In the genomic region with DNA sequence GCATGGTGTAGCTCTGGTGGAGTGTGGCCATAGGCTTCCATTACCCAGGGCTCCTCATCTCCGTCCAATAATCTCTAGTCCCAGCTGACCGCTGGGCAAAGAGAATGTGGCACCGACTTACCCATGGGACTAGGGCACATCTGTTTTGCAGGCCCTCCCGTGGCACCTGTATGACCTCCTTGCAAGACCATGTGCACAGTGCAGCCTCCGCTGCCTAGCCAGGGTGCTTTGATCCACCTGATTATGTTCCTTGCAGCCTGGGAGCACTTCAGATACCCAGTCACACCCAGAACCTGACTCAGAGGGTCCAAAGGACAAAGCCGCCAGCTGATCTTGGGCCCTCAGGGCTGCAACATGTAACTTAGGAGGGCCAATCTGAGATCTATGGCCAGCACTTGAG, we compare ENCODE assay signal across 16 cellular contexts.
DNase-seq lines count a peak whose midpoint lies in the region; ATAC-seq and TF ChIP-seq lines count a peak whose summit lies in the region.
"Had no signal": no experiment of that assay in that cellular context is flagged by ENCODE, and none has a peak within 500 bp of the region (broad histone marks: within the 10 kb centered on the region; RNA-seq: fewer than 3 reads in every experiment).

No MANE protein-coding gene starts in this region.

- TF ChIP-seq POLR2A in sigmoid colon (IDR thresholded peaks at IDR 0.05) (no peak), transverse colon (IDR thresholded peaks at IDR 0.05) (no peak)

- TF ChIP-seq EP300 in sigmoid colon (IDR thresholded peaks at IDR 0.05) = no peak
- no peak for TF ChIP-seq EP300 in transverse colon (IDR thresholded peaks at IDR 0.05; ENCODE audit: low read depth)

- peak; percentile 0 for DNase-seq in T-helper 22 cell (ENCODE audit: low read depth)
- DNase-seq in hepatocyte (ENCODE audit: low spot score) = peak; percentile 4
- DNase-seq in sigmoid colon = peak; percentile 53
- no peak for DNase-seq in activated CD4-positive, alpha-beta T cell treated with anti-CD3 and anti-CD28 coated beads, Interleukin-2, amount 50 U/mL, for 1 hour
- DNase-seq in transverse colon = no peak
- DNase-seq: Calu3; CD8-positive, alpha-beta T cell; DMS53; DND-41; EL; GOT3; H9; IMR-90 had no signal

- in situ Hi-C loops in transverse colon (cut with MboI; ENCODE audit: low pct_ligation_motif_present in 1 of 4, low pct_unique_long_range_greater_than_20kb in 1 of 4, low sequenced_read_pairs in 3 of 4) = no loop called here

- H3K9me2 ChIP-seq in hepatocyte (replicated peaks; ENCODE audit: insufficient read depth) = no peaks in the 10 kb centered on the region

- no peaks in the 10 kb centered on the region for H3K4me1 ChIP-seq in hepatocyte (ENCODE audit: insufficient read depth)
- no peaks in the 10 kb centered on the region for H3K4me1 ChIP-seq in sigmoid colon
- no peaks in the 10 kb centered on the region for H3K4me1 ChIP-seq in transverse colon
- H3K4me1 ChIP-seq: BLaER1 treated with 17β-estradiol and CSF1 and Interleukin-3, amounts not matched to agents 10 nM and 100 nM had no signal

- H3K9me3 ChIP-seq in hepatocyte (ENCODE audit: low read depth) (no peaks in the 10 kb centered on the region), sigmoid colon (no peaks in the 10 kb centered on the region), transverse colon (no peaks in the 10 kb centered on the region)
- H3K9me3 ChIP-seq: BLaER1 treated with 17β-estradiol and CSF1 and Interleukin-3, amounts not matched to agents 10 nM and 100 nM had no signal

- H3K4me3 ChIP-seq in hepatocyte (no peak overlapping the region), sigmoid colon (no peak overlapping the region), transverse colon (no peak overlapping the region)
- H3K4me3 ChIP-seq: BLaER1 treated with 17β-estradiol and CSF1 and Interleukin-3, amounts not matched to agents 10 nM and 100 nM; GM12878 had no signal

- WGBS in hepatocyte (ENCODE audit: low lambda C conversion rate, missing lambda C conversion rate) = 96% methylated on average over 6 of the region's 6 CpGs
- 91% methylated on average over 6 of the region's 6 CpGs for WGBS in sigmoid colon, 2 donors
- WGBS in transverse colon (ENCODE audit: low coverage in 1 of 2), 2 donors = 86% methylated on average over 6 of the region's 6 CpGs; no CpG with 5 or more reads in 1 of the 2 donors

- H3K27me3 ChIP-seq in hepatocyte = no peaks in the 10 kb centered on the region
- no peaks in the 10 kb centered on the region for H3K27me3 ChIP-seq in sigmoid colon
- H3K27me3 ChIP-seq in transverse colon = no peaks in the 10 kb centered on the region
- H3K27me3 ChIP-seq: BLaER1 treated with 17β-estradiol and CSF1 and Interleukin-3, amounts not matched to agents 10 nM and 100 nM had no signal

- H3K4me2 ChIP-seq in hepatocyte = no peak overlapping the region
- H3K4me2 ChIP-seq: BLaER1 treated with 17β-estradiol and CSF1 and Interleukin-3, amounts not matched to agents 10 nM and 100 nM had no signal

- no peak for TF ChIP-seq CTCF in hepatocyte (IDR thresholded peaks at IDR 0.05; ENCODE audit: poor library complexity)
- no peak for TF ChIP-seq CTCF in sigmoid colon (IDR thresholded peaks at IDR 0.05)
- no peak for TF ChIP-seq CTCF in transverse colon (IDR thresholded peaks at IDR 0.05)

- H4K20me1 ChIP-seq in hepatocyte (ENCODE audit: insufficient read depth, poor library complexity, severe bottlenecking) = no peaks in the 10 kb centered on the region
- H4K20me1 ChIP-seq: BLaER1 treated with 17β-estradiol and CSF1 and Interleukin-3, amounts not matched to agents 10 nM and 100 nM had no signal

- no peaks in the 10 kb centered on the region for H3K79me2 ChIP-seq in hepatocyte

- ATAC-seq in GM18868 (IDR thresholded peaks at IDR 0.05; ENCODE audit: unreplicated experiment) = no peak
- ATAC-seq: CD8-positive, alpha-beta T cell; GM12878 had no signal

- no peak overlapping the region for H2AFZ ChIP-seq in hepatocyte

- H3K27ac ChIP-seq in hepatocyte (no peak overlapping the region), sigmoid colon (no peak overlapping the region), transverse colon (no peak overlapping the region)
- H3K27ac ChIP-seq: BLaER1 treated with 17β-estradiol and CSF1 and Interleukin-3, amounts not matched to agents 10 nM and 100 nM had no signal

- H3K36me3 ChIP-seq in hepatocyte (replicated peaks; ENCODE audit: insufficient read depth, low read depth) = no peaks in the 10 kb centered on the region
- no peaks in the 10 kb centered on the region for H3K36me3 ChIP-seq in sigmoid colon
- no peaks in the 10 kb centered on the region for H3K36me3 ChIP-seq in transverse colon
- H3K36me3 ChIP-seq: BLaER1 treated with 17β-estradiol and CSF1 and Interleukin-3, amounts not matched to agents 10 nM and 100 nM had no signal

- intact Hi-C loops in sigmoid colon (cut with DNase I) (no loop called here), transverse colon (cut with DNase I; ENCODE audit: low total_unique reads) (no loop called here)

Comparison
In these comparisons a context has a peak if more than half of its experiments do, and no peak if none do; other contexts are left out.
1. DNase-seq: peak in T-helper 22 cell (single experiment), hepatocyte (single experiment) and sigmoid colon (single experiment); none in activated CD4-positive, alpha-beta T cell treated with anti-CD3 and anti-CD28 coated beads, Interleukin-2, amount 50 U/mL, for 1 hour (single experiment) and transverse colon (single experiment).